8 cellular contexts compared by ENCODE assay signal in genomic region chr14:105061428-105062047, GRCh38.
DNase-seq lines count a peak whose midpoint lies in the region; ATAC-seq lines count a peak whose summit lies in the region.
"Had no signal": no experiment of that assay in that cellular context is flagged by ENCODE, and none has a peak within 500 bp of the region (broad histone marks: within the 10 kb centered on the region; RNA-seq: fewer than 3 reads in every experiment).

No MANE protein-coding gene starts in this region.

- ATAC-seq in HG02798 (IDR thresholded peaks at IDR 0.05; ENCODE audit: poor library complexity, unreplicated experiment), result peak; percentile 31
- no peak for ATAC-seq in GM21528 (IDR thresholded peaks at IDR 0.05; ENCODE audit: low FRiP score, unreplicated experiment)
- no peak for ATAC-seq in HG03159 (IDR thresholded peaks at IDR 0.05; ENCODE audit: unreplicated experiment)

- DNase-seq in activated T-cell treated with anti-CD3 and anti-CD28 coated beads for 4 hours (peak; percentile 41), substantia nigra (lab: John Stamatoyannopoulos, UW) (peak in 7 of 49 donors; percentile 6 to 45 (median 24)), NCI-H748 treated with DMSO at 0.1 percent for 48 hours (lab: John Stamatoyannopoulos, UW) (no peak)

- H3K27me3 ChIP-seq in layer of hippocampus (ENCODE audit: control insufficient read depth, insufficient read depth, low read length), result peaks cover under 1% of the 10 kb centered on the region

- H3K27ac ChIP-seq in layer of hippocampus (ENCODE audit: low read depth, low read length) (peak overlapping the region; percentile 65), substantia nigra (ENCODE audit: low read depth, low read length, poor library complexity, severe bottlenecking) (peak overlapping the region; percentile 55)
- H3K27ac ChIP-seq: epithelial cell of prostate had no signal
